In the genomic region with DNA sequence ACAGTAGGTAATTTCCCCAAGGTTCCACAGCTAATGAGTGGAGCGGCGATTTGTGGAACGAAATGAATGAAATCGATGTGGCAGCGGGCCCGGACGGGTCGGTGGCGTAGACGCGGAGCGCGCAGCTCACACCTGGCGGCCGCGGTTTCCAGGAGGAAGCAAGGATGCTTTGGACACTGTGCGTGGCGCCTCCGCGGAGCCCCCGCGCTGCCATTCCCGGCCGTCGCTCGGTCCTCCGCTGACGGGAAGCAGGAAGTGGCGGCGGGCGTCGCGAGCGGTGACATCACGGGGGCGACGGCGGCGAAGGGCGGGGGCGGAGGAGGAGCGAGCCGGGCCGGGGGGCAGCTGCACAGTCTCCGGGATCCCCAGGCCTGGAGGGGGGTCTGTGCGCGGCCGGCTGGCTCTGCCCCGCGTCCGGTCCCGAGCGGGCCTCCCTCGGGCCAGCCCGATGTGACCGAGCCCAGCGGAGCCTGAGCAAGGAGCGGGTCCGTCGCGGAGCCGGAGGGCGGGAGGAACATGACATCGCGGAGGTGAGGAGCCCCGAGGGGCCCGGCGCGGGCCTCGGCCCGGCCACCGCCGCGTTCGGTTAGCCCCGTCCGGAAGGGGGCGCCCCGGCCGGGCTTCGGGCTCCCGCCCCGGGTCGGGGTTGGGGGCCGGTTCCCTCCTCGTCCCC, we compare ENCODE assay signal across 8 cellular contexts. TPM values are rescaled to one million over a fixed set of nuclear protein-coding genes. Genes with fewer than 3 reads are reported as not detected.
A peak's percentile ranks its signal among the peaks of the same experiment; 100 is the strongest.
DNase-seq lines count a peak whose midpoint lies in the region; ATAC-seq and TF ChIP-seq lines count a peak whose summit lies in the region.

A gene (plus strand): TSS at position 352 of the 673 bp plus-strand sequence. CDS start 165 bp downstream, at position 517.

- H3K4me3 ChIP-seq in heart right ventricle (peak within 1 kb of the TSS; percentile 73 to 100 (median 92)), upper lobe of right lung (peak within 1 kb of the TSS; percentile 75)

- H3K27me3 Mint-ChIP-seq in HFFc6 (ENCODE audit: insufficient read depth) = no peaks in the 10 kb centered on the region
- peaks cover 4% of the 10 kb centered on the region for H3K27me3 Mint-ChIP-seq in progenitor cell of endocrine pancreas

- H3K4me1 ChIP-seq in heart right ventricle = peaks cover 0 to 54% (median 46%) of the 10 kb centered on the region in 9 donors
- H3K4me1 ChIP-seq in upper lobe of right lung = peaks cover 28% of the 10 kb centered on the region

- DNase-seq in HFFc6 = peak; percentile 71
- peak; percentile 85 for DNase-seq in NAMALWA (ENCODE audit: low spot score)
- DNase-seq in T-helper 1 cell = peak; percentile 78 to 88 (median 86)
- peak; percentile 89 to 91 for DNase-seq in heart right ventricle
- DNase-seq in progenitor cell of endocrine pancreas (ENCODE audit: low spot score, unreplicated experiment) = peak; percentile 82
- peak; percentile 95 for DNase-seq in upper lobe of right lung

- ATAC-seq in heart right ventricle = peak; percentile 89 to 97 (median 94)
- ATAC-seq in upper lobe of right lung = peak; percentile 97

- peaks cover 32% of the 10 kb centered on the region for H3K4me1 Mint-ChIP-seq in HFFc6 (ENCODE audit: low read depth)
- peaks cover 10% of the 10 kb centered on the region for H3K4me1 Mint-ChIP-seq in progenitor cell of endocrine pancreas (ENCODE audit: low read depth)

- peak; percentile 47; the same call in 2 of the 3 replicates for TF ChIP-seq CTCF in GM12872 (IDR thresholded peaks at IDR 0.05; ENCODE audit: insufficient read depth, low read depth, low read length)
- TF ChIP-seq CTCF in HFFc6 (IDR thresholded peaks at IDR 0.05) = peak; percentile 85
- TF ChIP-seq CTCF in heart right ventricle (IDR thresholded peaks at IDR 0.05) = peak in 8 of 9 donors; percentile 29 to 61 (median 46)
- peak; percentile 79 for TF ChIP-seq CTCF in progenitor cell of endocrine pancreas (IDR thresholded peaks at IDR 0.05; ENCODE audit: unreplicated experiment)
- peak; percentile 35 for TF ChIP-seq CTCF in upper lobe of right lung (IDR thresholded peaks at IDR 0.05)

- H3K27me3 ChIP-seq in heart right ventricle (no peaks in the 10 kb centered on the region), upper lobe of right lung (no peaks in the 10 kb centered on the region)

- H3K27ac ChIP-seq in adipose tissue (ENCODE audit: low read depth, low read length) = peak within 1 kb of the TSS; percentile 96
- peak within 1 kb of the TSS; percentile 95 to 99 (median 98) for H3K27ac ChIP-seq in heart right ventricle
- H3K27ac ChIP-seq in upper lobe of right lung = peak within 1 kb of the TSS; percentile 95

- H3K36me3 Mint-ChIP-seq in HFFc6 (ENCODE audit: low read depth) (peaks cover 12% of the 10 kb centered on the region; the same call in 1 of the 2 replicates), progenitor cell of endocrine pancreas (ENCODE audit: insufficient read depth) (no peaks in the 10 kb centered on the region)

- H3K9me3 Mint-ChIP-seq in HFFc6 (no peaks in the 10 kb centered on the region), progenitor cell of endocrine pancreas (ENCODE audit: low read depth) (no peaks in the 10 kb centered on the region)

- peak within 1 kb of the TSS; percentile 99 for H3K27ac Mint-ChIP-seq in HFFc6
- H3K27ac Mint-ChIP-seq in progenitor cell of endocrine pancreas = peak within 1 kb of the TSS; percentile 99

- 0 to 1% (median 1%) methylated on average over 41 to 76 of the region's 86 CpGs for WGBS in adipose tissue, 3 donors
- WGBS in heart right ventricle, 2 donors = 1% methylated on average over 60 to 86 of the region's 86 CpGs

- H3K36me3 ChIP-seq in heart right ventricle (no peaks in the 10 kb centered on the region), upper lobe of right lung (no peaks in the 10 kb centered on the region)

- H3K4me3 Mint-ChIP-seq in HFFc6 = peak within 1 kb of the TSS; percentile 98
- H3K4me3 Mint-ChIP-seq in progenitor cell of endocrine pancreas (ENCODE audit: low read depth) = peak within 1 kb of the TSS; percentile 96

- no peaks in the 10 kb centered on the region for H3K9me3 ChIP-seq in heart right ventricle
- no peaks in the 10 kb centered on the region for H3K9me3 ChIP-seq in upper lobe of right lung

- intact Hi-C loops in heart right ventricle (cut with DNase I) = no loop called here
- intact Hi-C loops in upper lobe of right lung (cut with DNase I) = no loop called here

RNA-seq across cellular contexts. Expression of the gene that starts here (rescaled TPM):
- total RNA-seq in HFFc6 (2021; fragmentation: NEBNext Ultra II Directional; extraction: Animal tissue kit (Norgen Biotek cat#: 25700)) = 100 to 1,000 TPM; 132 to 160 (median 144) TPM
- polyA plus RNA-seq in adipose tissue = 10 to 100 TPM; 15.0 to 92.0 (median 49.5) TPM
- total RNA-seq in heart right ventricle = 100 to 1,000 TPM; 109 to 222 (median 159) TPM
- polyA plus RNA-seq in heart right ventricle = 10 to 100 TPM; 22.4 to 26.6 TPM
- total RNA-seq in progenitor cell of endocrine pancreas = 73.8 and 77.3 TPM in 2 replicates
- 98.7 TPM for total RNA-seq in upper lobe of right lung

Comparison
In these comparisons a context has a peak if more than half of its experiments do, and no peak if none do; other contexts are left out.
1. Peak in every context shown above with its lines: DNase-seq, ATAC-seq, H3K4me3 ChIP-seq and H3K27ac ChIP-seq.
2. CTCF ChIP-seq: peak in every context shown above with its lines; median percentile 85 in HFFc6; 79 in progenitor cell of endocrine pancreas; 47 in GM12872; 46 in heart right ventricle; 35 in upper lobe of right lung.